Comparison of ENCODE assay signal across 27 cellular contexts in genomic region chr19:32649751-32650150, GRCh38. TPM values are rescaled to one million over a fixed set of nuclear protein-coding genes. Genes with fewer than 3 reads are reported as not detected.
A peak's percentile ranks its signal among the peaks of the same experiment; 100 is the strongest.
DNase-seq lines count a peak whose midpoint lies in the region; ATAC-seq and TF ChIP-seq lines count a peak whose summit lies in the region.
"Had no signal": no experiment of that assay in that cellular context is flagged by ENCODE, and none has a peak within 500 bp of the region (broad histone marks: within the 10 kb centered on the region; RNA-seq: fewer than 3 reads in every experiment).

No MANE protein-coding gene starts in this region.

- H3K4me3 ChIP-seq in gastrocnemius medialis: peak overlapping the region in 2 of 4 donors; percentile 8 to 14
- H3K4me3 ChIP-seq: GM12878, SJCRH30 had no signal

- CTCF ChIA-PET in activated naive CD4-positive, alpha-beta T cell treated with anti-CD3 and anti-CD28 coated beads, Interleukin-2, amount 10 ng/mL, durations not matched to agents 7 days and 5 days (lab: Charles Lee): no interaction called here

- no peaks in the 10 kb centered on the region for H3K27me3 ChIP-seq in gastrocnemius medialis
- H3K27me3 ChIP-seq: SJCRH30 had no signal

- intact Hi-C loops in left cardiac atrium (cut with DNase I) (no loop called here), gastrocnemius medialis (cut with DNase I; ENCODE audit: low total_unique reads) (loop anchor here (5.0 kb wide), 1 partner anchor 43 kb away; the partner anchor contains the start of gene NUDT19)

- no peaks in the 10 kb centered on the region for H3K27me3 Mint-ChIP-seq in activated naive CD4-positive, alpha-beta T cell treated with anti-CD3 and anti-CD28 coated beads, Interleukin-2, amount 10 ng/mL, durations not matched to agents 7 days and 5 days
- H3K27me3 Mint-ChIP-seq: B cell had no signal

- no peak for ATAC-seq in activated naive CD4-positive, alpha-beta T cell treated with anti-CD3 and anti-CD28 coated beads, Interleukin-2, amount 50 U/mL, for 72 hours
- ATAC-seq in left cardiac atrium (peak; percentile 17 to 74), left lobe of liver (peak; percentile 66), gastrocnemius medialis (peak; percentile 75 to 79)
- ATAC-seq: CD8-positive, alpha-beta T cell; GM12878; HCT116; HepG2 had no signal

- H3K9me3 ChIP-seq in gastrocnemius medialis: no peaks in the 10 kb centered on the region
- H3K9me3 ChIP-seq: Caco-2, SJCRH30 had no signal

- peak overlapping the region; percentile 28 for H3K27ac Mint-ChIP-seq in activated naive CD4-positive, alpha-beta T cell treated with anti-CD3 and anti-CD28 coated beads, Interleukin-2, amount 10 ng/mL, durations not matched to agents 7 days and 5 days
- H3K27ac Mint-ChIP-seq in activated naive CD4-positive, alpha-beta T cell treated with anti-CD3 and anti-CD28 coated beads, Interleukin-2, amount 50 U/mL, for 72 hours: no peak overlapping the region
- H3K27ac Mint-ChIP-seq: B cell; CD8-positive, alpha-beta T cell had no signal

- TF ChIP-seq CTCF in gastrocnemius medialis (IDR thresholded peaks at IDR 0.05 in 4 of 5, conservative IDR thresholded peaks at IDR 0.05 in 1 of 5): no peak

- H3K4me1 ChIP-seq in gastrocnemius medialis: peaks cover 44% of the 10 kb centered on the region in 2 donors
- H3K4me1 ChIP-seq: Caco-2, SJCRH30 had no signal

- peak overlapping the region; percentile 88 to 94 (median 94) for H3K27ac ChIP-seq in gastrocnemius medialis
- H3K27ac ChIP-seq: 22Rv1, C4-2B, SJCRH30 had no signal

- TF ChIP-seq POLR2A in gastrocnemius medialis (IDR thresholded peaks at IDR 0.05): peak in 1 of 2 donors; percentile 68

- peaks cover 27% of the 10 kb centered on the region for H3K36me3 Mint-ChIP-seq in activated naive CD4-positive, alpha-beta T cell treated with anti-CD3 and anti-CD28 coated beads, Interleukin-2, amount 10 ng/mL, durations not matched to agents 7 days and 5 days
- peaks cover 0 to 16% of the 10 kb centered on the region in 2 donors for H3K36me3 Mint-ChIP-seq in activated naive CD4-positive, alpha-beta T cell treated with anti-CD3 and anti-CD28 coated beads, Interleukin-2, amount 50 U/mL, for 72 hours

- in situ Hi-C loops in gastrocnemius medialis (cut with MboI; ENCODE audit: low sequenced_read_pairs in 4 of 4): no loop called here

- DNase-seq in activated naive CD4-positive, alpha-beta T cell treated with anti-CD3 and anti-CD28 coated beads, Interleukin-2, amount 10 ng/mL, durations not matched to agents 7 days and 5 days: no peak
- DNase-seq in activated naive CD4-positive, alpha-beta T cell treated with anti-CD3 and anti-CD28 coated beads, Interleukin-2, amount 50 U/mL, for 72 hours (ENCODE audit: low spot score in 2 of 2): no peak
- DNase-seq in left cardiac atrium (peak; percentile 61), left lobe of liver (ENCODE audit: low spot score) (peak; percentile 85), gastrocnemius medialis (peak; percentile 88 to 94), NCI-H187 treated with DMSO at 0.1 percent for 48 hours (lab: John Stamatoyannopoulos, UW) (no peak), inferior parietal cortex (ENCODE audit: extremely low spot score) (no peak), iPS-NIHi7 (ENCODE audit: extremely low spot score) (no peak)
- DNase-seq: Caco-2; CD8-positive, alpha-beta T cell; GDM1; Kasumi-1; MV-4-11; NCI-H1105; NCI-H1436 treated with DMSO at 0.1 percent for 48 hours; NCI-H1930; NCI-H2107; NCI-H446; NCI-H524 treated with DMSO at 0.1 percent for 48 hours; NCI-H774; SJCRH30 had no signal

- H3K4me1 Mint-ChIP-seq in activated naive CD4-positive, alpha-beta T cell treated with anti-CD3 and anti-CD28 coated beads, Interleukin-2, amount 10 ng/mL, durations not matched to agents 7 days and 5 days: peaks cover 14% of the 10 kb centered on the region

- H3K36me3 ChIP-seq in gastrocnemius medialis: peaks cover 0 to 46% of the 10 kb centered on the region in 2 donors

- H3K4me3 Mint-ChIP-seq in activated naive CD4-positive, alpha-beta T cell treated with anti-CD3 and anti-CD28 coated beads, Interleukin-2, amount 10 ng/mL, durations not matched to agents 7 days and 5 days: no peak overlapping the region
- H3K4me3 Mint-ChIP-seq: B cell; CD8-positive, alpha-beta T cell had no signal

- H3K9me3 Mint-ChIP-seq in activated naive CD4-positive, alpha-beta T cell treated with anti-CD3 and anti-CD28 coated beads, Interleukin-2, amount 10 ng/mL, durations not matched to agents 7 days and 5 days: no peaks in the 10 kb centered on the region
- no peaks in the 10 kb centered on the region for H3K9me3 Mint-ChIP-seq in activated naive CD4-positive, alpha-beta T cell treated with anti-CD3 and anti-CD28 coated beads, Interleukin-2, amount 50 U/mL, for 72 hours
- H3K9me3 Mint-ChIP-seq: CD8-positive, alpha-beta T cell had no signal

RNA-seq across cellular contexts. Expression of gene ANKRD27, which starts 25.2 kb away (rescaled TPM):
- 10 to 100 TPM; 30.2 to 38.5 TPM for total RNA-seq in activated naive CD4-positive, alpha-beta T cell treated with anti-CD3 and anti-CD28 coated beads, Interleukin-2, amount 50 U/mL, for 72 hours
- total RNA-seq in left cardiac atrium (10 to 100 TPM; 23.8 to 26.9 TPM), left lobe of liver (8.4 TPM), gastrocnemius medialis (10 to 100 TPM; 36.4 to 78.3 (median 53.5) TPM)

RNA-seq across cellular contexts. Expression of gene RGS9BP, which starts 25.9 kb away (rescaled TPM):
- total RNA-seq in activated naive CD4-positive, alpha-beta T cell treated with anti-CD3 and anti-CD28 coated beads, Interleukin-2, amount 50 U/mL, for 72 hours: under 1 TPM in 1 of 2 donors, not detected in 1; 0.39 TPM
- total RNA-seq in left cardiac atrium (10 to 100 TPM in 1 of 2 donors, 1 to 10 TPM in 1; 8.1 to 13.8 TPM), left lobe of liver (0.10 TPM), gastrocnemius medialis (10 to 100 TPM in 1 of 4 donors, 1 to 10 TPM in 3; 3.9 to 10.6 (median 6.0) TPM)
- total RNA-seq: HepG2 had no signal

RNA-seq across cellular contexts. Expression of gene NUDT19, which starts 41.9 kb away (rescaled TPM):
- 10 to 100 TPM; 10.1 to 15.9 TPM for total RNA-seq in activated naive CD4-positive, alpha-beta T cell treated with anti-CD3 and anti-CD28 coated beads, Interleukin-2, amount 50 U/mL, for 72 hours
- total RNA-seq in left cardiac atrium: 10 to 100 TPM; 12.6 to 14.7 TPM
- total RNA-seq in left lobe of liver: 8.2 TPM
- total RNA-seq in gastrocnemius medialis: 10 to 100 TPM; 28.8 to 34.8 (median 29.2) TPM

Comparison
In these comparisons a context has a peak if more than half of its experiments do, and no peak if none do; other contexts are left out.
1. DNase-seq: peak in left cardiac atrium (single experiment), left lobe of liver (single experiment) and gastrocnemius medialis (2 of 2); none in activated naive CD4-positive, alpha-beta T cell treated with anti-CD3 and anti-CD28 coated beads, Interleukin-2, amount 10 ng/mL, durations not matched to agents 7 days and 5 days (single experiment), activated naive CD4-positive, alpha-beta T cell treated with anti-CD3 and anti-CD28 coated beads, Interleukin-2, amount 50 U/mL, for 72 hours (0 of 2), NCI-H187 treated with DMSO at 0.1 percent for 48 hours (single experiment), inferior parietal cortex (single experiment) and iPS-NIHi7 (single experiment).
2. ATAC-seq: peak in left cardiac atrium (2 of 2), left lobe of liver (single experiment) and gastrocnemius medialis (2 of 2); none in activated naive CD4-positive, alpha-beta T cell treated with anti-CD3 and anti-CD28 coated beads, Interleukin-2, amount 50 U/mL, for 72 hours (0 of 2).